ENCODE assay signal across 22 cellular contexts in genomic region chr15:62515696-62516395, GRCh38.
DNase-seq lines count a peak whose midpoint lies in the region; ATAC-seq and TF ChIP-seq lines count a peak whose summit lies in the region.
"Had no signal": no experiment of that assay in that cellular context is flagged by ENCODE, and none has a peak within 500 bp of the region (broad histone marks: within the 10 kb centered on the region; RNA-seq: fewer than 3 reads in every experiment).

No MANE protein-coding gene starts in this region.

- intact Hi-C loops in heart right ventricle (cut with DNase I) = loop anchor here in 1 of 10 donors (10.0 kb wide), 1 partner anchor 121 kb away; the partner anchor contains the start of gene TLN2
- intact Hi-C loops in cardiac septum (cut with DNase I) = no loop called here
- intact Hi-C loops in left ventricle myocardium inferior (cut with micrococcal nuclease) = no loop called here
- intact Hi-C loops in gastrocnemius medialis (cut with DNase I; ENCODE audit: low total_unique reads) = no loop called here

- no peak for TF ChIP-seq POLR2A in gastrocnemius medialis (IDR thresholded peaks at IDR 0.05)

- ATAC-seq in heart right ventricle (peak in 5 of 8 donors; percentile 46 to 64 (median 50)), gastrocnemius medialis (peak; percentile 55 to 60), GM18861 (IDR thresholded peaks at IDR 0.05; ENCODE audit: unreplicated experiment) (no peak)
- ATAC-seq: K562 had no signal

- H3K4me3 ChIP-seq in heart right ventricle (no peak overlapping the region), left ventricle myocardium inferior (no peak overlapping the region), gastrocnemius medialis (no peak overlapping the region)
- H3K4me3 ChIP-seq: BLaER1 treated with 17β-estradiol and CSF1 and Interleukin-3, amounts not matched to agents 10 nM and 100 nM; GM23248; K562 had no signal

- in situ Hi-C loops in gastrocnemius medialis (cut with MboI; ENCODE audit: low sequenced_read_pairs in 4 of 4) = no loop called here

- H3K9me3 ChIP-seq in heart right ventricle = no peaks in the 10 kb centered on the region
- H3K9me3 ChIP-seq in left ventricle myocardium inferior (replicated peaks) = no peaks in the 10 kb centered on the region
- no peaks in the 10 kb centered on the region for H3K9me3 ChIP-seq in gastrocnemius medialis
- H3K9me3 ChIP-seq: BLaER1 treated with 17β-estradiol and CSF1 and Interleukin-3, amounts not matched to agents 10 nM and 100 nM had no signal

- no peak for DNase-seq in heart right ventricle
- no peak for DNase-seq in cardiac septum (ENCODE audit: low spot score)
- DNase-seq in left ventricle myocardium inferior = no peak
- peak; percentile 33 to 42 for DNase-seq in gastrocnemius medialis
- DNase-seq in NCI-H2081 (lab: John Stamatoyannopoulos, UW) = no peak
- DNase-seq in retina = no peak
- DNase-seq: AML-193; CD4-positive, alpha-beta T cell; GM23248; H9; NCI-H1105 treated with DMSO at 0.1 percent for 48 hours; NCI-H146; NCI-H1930; NCI-H446; NCI-H524 treated with DMSO at 0.1 percent for 48 hours; NCI-H774; NK-92 treated with Interleukin-12 subunit alpha and Interleukin-12 subunit beta, amount 100 ng/mL, for 24 hours; RPMI8226; SHP77 treated with DMSO at 0.1 percent for 48 hours had no signal

- TF ChIP-seq CTCF in heart right ventricle (IDR thresholded peaks at IDR 0.05) (no peak), left ventricle myocardium inferior (IDR thresholded peaks at IDR 0.05; ENCODE audit: borderline replicate concordance) (no peak), gastrocnemius medialis (IDR thresholded peaks at IDR 0.05 in 4 of 5, conservative IDR thresholded peaks at IDR 0.05 in 1 of 5) (no peak)

- no peaks in the 10 kb centered on the region for H3K27me3 ChIP-seq in heart right ventricle
- H3K27me3 ChIP-seq in left ventricle myocardium inferior (ENCODE audit: low read depth) = no peaks in the 10 kb centered on the region
- no peaks in the 10 kb centered on the region for H3K27me3 ChIP-seq in gastrocnemius medialis
- H3K27me3 ChIP-seq: BLaER1 treated with 17β-estradiol and CSF1 and Interleukin-3, amounts not matched to agents 10 nM and 100 nM had no signal

- H3K4me1 ChIP-seq in heart right ventricle = peaks cover 0 to 44% (median 7%) of the 10 kb centered on the region in 9 donors
- peaks cover 39% of the 10 kb centered on the region for H3K4me1 ChIP-seq in left ventricle myocardium inferior
- H3K4me1 ChIP-seq in gastrocnemius medialis = peaks cover 47 to 67% of the 10 kb centered on the region in 2 donors
- H3K4me1 ChIP-seq: BLaER1 treated with 17β-estradiol and CSF1 and Interleukin-3, amounts not matched to agents 10 nM and 100 nM had no signal

- H3K36me3 ChIP-seq in heart right ventricle (no peaks in the 10 kb centered on the region), left ventricle myocardium inferior (no peaks in the 10 kb centered on the region), gastrocnemius medialis (no peaks in the 10 kb centered on the region)
- H3K36me3 ChIP-seq: BLaER1 treated with 17β-estradiol and CSF1 and Interleukin-3, amounts not matched to agents 10 nM and 100 nM had no signal

- H3K27ac ChIP-seq in heart right ventricle (peak overlapping the region in 3 of 10 donors; percentile 17 to 38 (median 20)), left ventricle myocardium inferior (replicated peaks) (peak overlapping the region; percentile 50), gastrocnemius medialis (peak overlapping the region; percentile 56 to 64 (median 59))
- H3K27ac ChIP-seq: BLaER1 treated with 17β-estradiol and CSF1 and Interleukin-3, amounts not matched to agents 10 nM and 100 nM; GM23248 had no signal

- WGBS in heart right ventricle, 2 donors = 65 to 70% methylated on average over 7 of the region's 7 CpGs

Comparison
In these comparisons a context has a peak if more than half of its experiments do, and no peak if none do; other contexts are left out.
1. DNase-seq: peak in gastrocnemius medialis (2 of 2); none in heart right ventricle (0 of 2), cardiac septum (single experiment), left ventricle myocardium inferior (single experiment), NCI-H2081 (0 of 2) and retina (single experiment).